ENCODE assay signal across 19 cellular contexts in genomic region chr4:181956502-181956901, GRCh38.
"Had no signal": no experiment of that assay in that cellular context is flagged by ENCODE, and none has a peak within 500 bp of the region (broad histone marks: within the 10 kb centered on the region; RNA-seq: fewer than 3 reads in every experiment).

No MANE protein-coding gene starts in this region.

- DNase-seq: activated CD4-positive, alpha-beta memory T cell treated with anti-CD3 and anti-CD28 coated beads for 36 hours; activated CD4-positive, alpha-beta T cell treated with anti-CD3 and anti-CD28 coated beads for 36 hours; activated T-cell treated with anti-CD3 and anti-CD28 coated beads for 4 hours; effector memory CD8-positive, alpha-beta T cell; sigmoid colon; stimulated activated CD4-positive, alpha-beta T cell treated with anti-CD3 and anti-CD28 coated beads, Interleukin-12 subunit alpha, Interleukin-12 subunit beta, amount 100 ng/mL, for 4 hours; stimulated activated CD4-positive, alpha-beta T cell treated with anti-CD3 and anti-CD28 coated beads, Interleukin-1b, Interleukin-23, amount 100 ng/mL, for 48 hours; stimulated activated CD8-positive, alpha-beta memory T cell treated with anti-CD3 and anti-CD28 coated beads, Interleukin-4, amount 100 ng/mL, for 48 hours; stimulated activated naive CD4-positive, alpha-beta T cell treated with Interleukin-2 at 50 U/mL for 16 hours; uterus had no signal

- H3K27ac ChIP-seq: epithelial cell of prostate, parathyroid adenoma, sigmoid colon, uterus had no signal

- H3K4me3 Mint-ChIP-seq: activated CD4-positive, alpha-beta memory T cell treated with anti-CD3 and anti-CD28 coated beads for 36 hours; activated CD4-positive, alpha-beta T cell treated with anti-CD3 and anti-CD28 coated beads for 36 hours; activated naive CD8-positive, alpha-beta T cell; activated T-helper 1 cell treated with anti-CD3 and anti-CD28 coated beads, Interleukin-12 subunit alpha, Interleukin-12 subunit beta, Interleukin-2, Interleukin-4 antibody, amounts not matched to agents 30 ng/mL and 10 ng/mL and 1 ng/mL, durations not matched to agents 14 hours and 24 hours and 36 hours; effector memory CD8-positive, alpha-beta T cell; T-helper 2 cell treated with Interferon-gamma antibody and Interleukin-4, amounts not matched to agents 5 μg/mL and 100 μg/mL, for 36 hours; WTC11 had no signal

- H3K4me1 ChIP-seq: parathyroid adenoma, uterus had no signal

- H3K9ac ChIP-seq: parathyroid adenoma had no signal

- H3K27me3 Mint-ChIP-seq: activated CD4-positive, alpha-beta memory T cell treated with anti-CD3 and anti-CD28 coated beads for 36 hours; activated CD4-positive, alpha-beta T cell treated with anti-CD3 and anti-CD28 coated beads for 36 hours; activated naive CD8-positive, alpha-beta T cell; effector memory CD8-positive, alpha-beta T cell had no signal

- H3K27ac Mint-ChIP-seq: activated CD4-positive, alpha-beta memory T cell treated with anti-CD3 and anti-CD28 coated beads for 36 hours; activated CD4-positive, alpha-beta T cell treated with anti-CD3 and anti-CD28 coated beads for 36 hours; activated naive CD8-positive, alpha-beta T cell; activated T-helper 1 cell treated with anti-CD3 and anti-CD28 coated beads, Interleukin-12 subunit alpha, Interleukin-12 subunit beta, Interleukin-2, Interleukin-4 antibody, amounts not matched to agents 30 ng/mL and 10 ng/mL and 1 ng/mL, durations not matched to agents 14 hours and 24 hours and 36 hours; effector memory CD8-positive, alpha-beta T cell; T-helper 2 cell treated with Interferon-gamma antibody and Interleukin-4, amounts not matched to agents 5 μg/mL and 100 μg/mL, for 36 hours; WTC11 had no signal

- H3K36me3 Mint-ChIP-seq: activated CD4-positive, alpha-beta memory T cell treated with anti-CD3 and anti-CD28 coated beads for 36 hours; activated naive CD8-positive, alpha-beta T cell had no signal

- H2AFZ ChIP-seq: parathyroid adenoma had no signal

- H3K9me3 ChIP-seq: sigmoid colon, tibial nerve, uterus had no signal

- ATAC-seq: activated CD4-positive, alpha-beta T cell treated with anti-CD3 and anti-CD28 coated beads for 36 hours; effector memory CD8-positive, alpha-beta T cell; left lobe of liver; WTC11 had no signal

- H3K9me3 Mint-ChIP-seq: activated CD4-positive, alpha-beta memory T cell treated with anti-CD3 and anti-CD28 coated beads for 36 hours; activated T-helper 1 cell treated with anti-CD3 and anti-CD28 coated beads, Interleukin-12 subunit alpha, Interleukin-12 subunit beta, Interleukin-2, Interleukin-4 antibody, amounts not matched to agents 30 ng/mL and 10 ng/mL and 1 ng/mL, durations not matched to agents 14 hours and 24 hours and 36 hours; T-helper 2 cell treated with Interferon-gamma antibody and Interleukin-4, amounts not matched to agents 5 μg/mL and 100 μg/mL, for 36 hours; WTC11 had no signal

- H3K4me3 ChIP-seq: lung, sigmoid colon, tibial nerve, uterus had no signal

- H3K4me1 Mint-ChIP-seq: activated CD4-positive, alpha-beta T cell treated with anti-CD3 and anti-CD28 coated beads for 36 hours had no signal

- H3K79me2 ChIP-seq: parathyroid adenoma had no signal

- H3K27me3 ChIP-seq: sigmoid colon, tibial nerve, uterus had no signal

- H3K36me3 ChIP-seq: sigmoid colon, tibial nerve, uterus had no signal
